In genomic region chr19:2246801-2247361, GRCh38 we compare ENCODE assay signal across 16 cellular contexts. TPM values are rescaled to one million over a fixed set of nuclear protein-coding genes. Genes with fewer than 3 reads are reported as not detected.
DNase-seq lines count a peak whose midpoint lies in the region; ATAC-seq and TF ChIP-seq lines count a peak whose summit lies in the region.
"Had no signal": no experiment of that assay in that cellular context is flagged by ENCODE, and none has a peak within 500 bp of the region (broad histone marks: within the 10 kb centered on the region; RNA-seq: fewer than 3 reads in every experiment).

No MANE protein-coding gene starts in this region.

- no peaks in the 10 kb centered on the region for H3K27me3 ChIP-seq in hepatocyte

- H2AFZ ChIP-seq in hepatocyte, result no peak overlapping the region

- DNase-seq in AG08396 (ENCODE audit: low spot score) (peak; percentile 89), M059J (ENCODE audit: low read depth) (peak; percentile 65), choroid plexus epithelial cell (ENCODE audit: low read depth) (peak; percentile 74), left lobe of liver (ENCODE audit: low spot score) (peak; percentile 81), hepatocyte (ENCODE audit: low spot score) (no peak), SKM-1 treated with dmso at 0.1 percent for 144 hours (lab: John Stamatoyannopoulos, UW; ENCODE audit: unreplicated experiment) (no peak), SW480 (ENCODE audit: low spot score) (no peak)
- DNase-seq in stimulated activated CD4-positive, alpha-beta T cell treated with anti-CD3 and anti-CD28 coated beads, Interleukin-1b, Interleukin-23, amount 100 ng/mL, for 48 hours, result no peak
- DNase-seq: erythroblast; NCI-H2171 treated with DMSO at 0.1 percent for 48 hours; RPMI8226; stimulated activated CD4-positive, alpha-beta T cell treated with anti-CD3 and anti-CD28 coated beads, Interleukin-12 subunit alpha, Interleukin-12 subunit beta, amount 100 ng/mL, for 4 hours had no signal

- peaks cover 21% of the 10 kb centered on the region for H4K20me1 ChIP-seq in hepatocyte (ENCODE audit: insufficient read depth, poor library complexity, severe bottlenecking)

- H3K4me1 ChIP-seq in hepatocyte (ENCODE audit: insufficient read depth), result peaks cover 23% of the 10 kb centered on the region

- H3K4me2 ChIP-seq in hepatocyte, result no peak overlapping the region

- no peaks in the 10 kb centered on the region for H3K9me2 ChIP-seq in hepatocyte (replicated peaks; ENCODE audit: insufficient read depth)

- H3K79me2 ChIP-seq in hepatocyte, result peaks cover 36% of the 10 kb centered on the region

- ATAC-seq in left lobe of liver, result peak; percentile 79

- H3K9me3 ChIP-seq in hepatocyte (ENCODE audit: low read depth), result no peaks in the 10 kb centered on the region
- H3K9me3 ChIP-seq: uterus had no signal

- no peaks in the 10 kb centered on the region for H3K36me3 ChIP-seq in hepatocyte (replicated peaks; ENCODE audit: insufficient read depth, low read depth)
- H3K36me3 ChIP-seq: uterus had no signal

- no peak for TF ChIP-seq CTCF in choroid plexus epithelial cell (conservative IDR thresholded peaks at IDR 0.05; ENCODE audit: low read depth, low read length)
- TF ChIP-seq CTCF in hepatocyte (IDR thresholded peaks at IDR 0.05; ENCODE audit: poor library complexity), result no peak

- WGBS in hepatocyte (ENCODE audit: low lambda C conversion rate, missing lambda C conversion rate), result 95% methylated on average over 26 of the region's 26 CpGs

- H3K4me3 ChIP-seq in choroid plexus epithelial cell (ENCODE audit: low read depth, low read length) (no peak overlapping the region), hepatocyte (no peak overlapping the region)
- H3K4me3 ChIP-seq: uterus had no signal

- no peak overlapping the region for H3K27ac ChIP-seq in hepatocyte
- H3K27ac ChIP-seq: uterus had no signal

RNA-seq across cellular contexts. Expression of gene AMH, which starts 2.2 kb away (rescaled TPM):
- total RNA-seq in M059J (2014; rRNA removed; shearing (Covaris generic)), result 1.5 and 2.9 TPM in 2 replicates
- total RNA-seq in left lobe of liver (0.93 TPM), hepatocyte (3.9 and 8.2 TPM in 2 replicates)
- 20.9 and 22.3 TPM in 2 replicates for polyA plus RNA-seq in hepatocyte
- total RNA-seq: kidney epithelial cell had no signal

RNA-seq across cellular contexts. Expression of gene JSRP1, which starts 9.3 kb away (rescaled TPM):
- not detected in 2 replicates for total RNA-seq in M059J (2014; rRNA removed; shearing (Covaris generic))
- total RNA-seq in left lobe of liver (0.18 TPM), hepatocyte (0.30 TPM in 1 of 2 replicates, not detected in the other)
- 0.91 and 0.93 TPM in 2 replicates for polyA plus RNA-seq in hepatocyte
- total RNA-seq: uterus had no signal
- polyA plus RNA-seq: BJ had no signal

RNA-seq across cellular contexts. Expression of gene SF3A2, which starts 10.3 kb away (rescaled TPM):
- 36.9 and 44.0 TPM in 2 replicates for total RNA-seq in M059J (2014; rRNA removed; shearing (Covaris generic))
- total RNA-seq in left lobe of liver (19.0 TPM), hepatocyte (17.9 and 21.2 TPM in 2 replicates)
- 75.3 and 81.1 TPM in 2 replicates for polyA plus RNA-seq in hepatocyte

RNA-seq across cellular contexts. Expression of gene PLEKHJ1, which starts 10.8 kb away (rescaled TPM):
- total RNA-seq in M059J (2014; rRNA removed; shearing (Covaris generic)), result 75.4 and 79.5 TPM in 2 replicates
- total RNA-seq in left lobe of liver (41.3 TPM), hepatocyte (142 and 165 TPM in 2 replicates)
- 190 and 207 TPM in 2 replicates for polyA plus RNA-seq in hepatocyte

RNA-seq across cellular contexts. Expression of gene PEAK3, which starts 35.1 kb away (rescaled TPM):
- not detected in 2 replicates for total RNA-seq in M059J (2014; rRNA removed; shearing (Covaris generic))
- total RNA-seq in left lobe of liver (0.28 TPM), hepatocyte (not detected in 2 replicates)
- polyA plus RNA-seq in hepatocyte, result 0.15 and 0.57 TPM in 2 replicates
- total RNA-seq: kidney epithelial cell, neural crest cell had no signal
- polyA plus RNA-seq: BJ had no signal

Comparison
In these comparisons a context has a peak if more than half of its experiments do, and no peak if none do; other contexts are left out.
1. DNase-seq: peak in AG08396 (single experiment), M059J (single experiment), choroid plexus epithelial cell (single experiment) and left lobe of liver (single experiment); none in hepatocyte (single experiment), SKM-1 treated with dmso at 0.1 percent for 144 hours (single experiment), stimulated activated CD4-positive, alpha-beta T cell treated with anti-CD3 and anti-CD28 coated beads, Interleukin-1b, Interleukin-23, amount 100 ng/mL, for 48 hours (single experiment) and SW480 (single experiment).